ENCODE assay signal across 25 cellular contexts in the genomic region with DNA sequence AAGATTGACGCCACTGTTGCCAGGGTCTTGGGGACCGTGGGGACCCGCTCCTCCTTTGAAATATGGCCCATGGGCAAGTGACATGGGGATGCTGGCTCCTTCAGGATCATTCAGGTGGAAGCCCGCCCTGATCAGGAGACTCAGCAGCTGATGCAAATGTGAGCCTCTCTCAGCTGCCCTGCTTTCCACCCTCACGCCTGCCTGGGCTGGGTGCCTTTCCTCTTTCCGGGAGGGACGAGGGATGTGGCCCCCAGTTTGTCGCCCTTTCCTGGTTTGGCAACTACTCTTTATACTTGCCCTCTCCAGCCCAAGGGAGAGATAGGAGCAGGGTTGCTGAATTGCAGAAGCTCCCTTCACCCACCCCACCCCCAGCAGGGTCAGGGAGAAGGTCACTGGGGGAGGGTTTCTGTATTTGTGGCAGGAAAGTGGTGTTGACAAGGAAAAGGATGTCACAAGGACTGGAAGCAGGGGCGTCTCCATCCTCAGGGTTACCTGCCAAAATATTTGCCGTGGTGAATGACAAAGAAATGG. TPM values are rescaled to one million over a fixed set of nuclear protein-coding genes. Genes with fewer than 3 reads are reported as not detected.
DNase-seq lines count a peak whose midpoint lies in the region; ATAC-seq and TF ChIP-seq lines count a peak whose summit lies in the region.
"Had no signal": no experiment of that assay in that cellular context is flagged by ENCODE, and none has a peak within 500 bp of the region (broad histone marks: within the 10 kb centered on the region; RNA-seq: fewer than 3 reads in every experiment).

No MANE protein-coding gene starts in this region.

- H3K4me1 ChIP-seq in PC-3 (ENCODE audit: insufficient read depth, low read length), result peaks cover 21% of the 10 kb centered on the region
- no peaks in the 10 kb centered on the region for H3K4me1 ChIP-seq in naive thymus-derived CD4-positive, alpha-beta T cell (ENCODE audit: control insufficient read depth in 2 of 2, insufficient read depth in 2 of 2, low read length in 2 of 2)

- H2AFZ ChIP-seq in PC-3 (ENCODE audit: low read length), result no peak overlapping the region

- no peaks in the 10 kb centered on the region for H3K9me3 Mint-ChIP-seq in chondrocyte (ENCODE audit: low read depth)
- no peaks in the 10 kb centered on the region for H3K9me3 Mint-ChIP-seq in naive thymus-derived CD4-positive, alpha-beta T cell
- H3K9me3 Mint-ChIP-seq: activated naive CD4-positive, alpha-beta T cell treated with anti-CD3 and anti-CD28 coated beads, Interleukin-2, amount 50 U/mL, for 24 hours; stimulated activated effector memory CD8-positive, alpha-beta T cell treated with anti-CD3 and anti-CD28 coated beads, Interleukin-12 subunit alpha, Interleukin-12 subunit beta, amount 100 ng/mL, for 72 hours had no signal

- no peaks in the 10 kb centered on the region for H3K36me3 Mint-ChIP-seq in chondrocyte (ENCODE audit: low read depth)
- H3K36me3 Mint-ChIP-seq in naive thymus-derived CD4-positive, alpha-beta T cell, result no peaks in the 10 kb centered on the region
- H3K36me3 Mint-ChIP-seq: activated naive CD4-positive, alpha-beta T cell treated with anti-CD3 and anti-CD28 coated beads, Interleukin-2, amount 50 U/mL, for 24 hours; stimulated activated effector memory CD8-positive, alpha-beta T cell treated with anti-CD3 and anti-CD28 coated beads, Interleukin-12 subunit alpha, Interleukin-12 subunit beta, amount 100 ng/mL, for 72 hours had no signal

- intact Hi-C loops in PC-3 (cut with micrococcal nuclease), result loop anchor here (5.0 to 10.0 kb wide), 2 partner anchors 48 to 226 kb away; a partner anchor contains a TSS
- intact Hi-C loops in naive thymus-derived CD4-positive, alpha-beta T cell (cut with micrococcal nuclease), result loop anchor here in 1 of 2 donors (5.0 to 10.0 kb wide), 2 partner anchors 226 to 443 kb away; no protein-coding TSS in a partner anchor

- H4K20me1 ChIP-seq in PC-3 (ENCODE audit: low read length), result no peaks in the 10 kb centered on the region

- no peaks in the 10 kb centered on the region for H3K9me3 ChIP-seq in PC-3 (ENCODE audit: low read length)
- H3K9me3 ChIP-seq in naive thymus-derived CD4-positive, alpha-beta T cell (ENCODE audit: control insufficient read depth in 2 of 3, low read length in 3 of 3), result no peaks in the 10 kb centered on the region
- H3K9me3 ChIP-seq: mucosa of descending colon, SK-N-SH, suprapubic skin had no signal

- ATAC-seq in PC-3, result peak; percentile 21
- no peak for ATAC-seq in HG03571 (IDR thresholded peaks at IDR 0.05; ENCODE audit: unreplicated experiment)
- no peak for ATAC-seq in naive thymus-derived CD4-positive, alpha-beta T cell
- no peak for ATAC-seq in HG03460 (IDR thresholded peaks at IDR 0.05; ENCODE audit: unreplicated experiment)
- ATAC-seq: stimulated activated effector memory CD8-positive, alpha-beta T cell treated with anti-CD3 and anti-CD28 coated beads, Interleukin-12 subunit alpha, Interleukin-12 subunit beta, amount 100 ng/mL, for 72 hours had no signal

- H3K27ac Mint-ChIP-seq in chondrocyte (ENCODE audit: unreplicated experiment), result no peak overlapping the region
- no peak overlapping the region for H3K27ac Mint-ChIP-seq in naive thymus-derived CD4-positive, alpha-beta T cell
- H3K27ac Mint-ChIP-seq: activated naive CD4-positive, alpha-beta T cell treated with anti-CD3 and anti-CD28 coated beads, Interleukin-2, amount 50 U/mL, for 24 hours; stimulated activated effector memory CD8-positive, alpha-beta T cell treated with anti-CD3 and anti-CD28 coated beads, Interleukin-12 subunit alpha, Interleukin-12 subunit beta, amount 100 ng/mL, for 72 hours had no signal

- DNase-seq in PC-3, result peak; percentile 75
- DNase-seq in chondrocyte (ENCODE audit: low spot score), result peak; percentile 68
- DNase-seq in iPS-NIHi11 (ENCODE audit: low spot score), result peak; percentile 22
- peak; percentile 68 for DNase-seq in retina
- no peak for DNase-seq in naive thymus-derived CD4-positive, alpha-beta T cell
- DNase-seq in SK-N-DZ (ENCODE audit: low spot score), result no peak
- DNase-seq: activated CD4-positive, CD25-positive, alpha-beta regulatory T cell treated with anti-CD3 and anti-CD28 coated beads, Interleukin-2, amount 50 U/mL, for 72 hours; cerebellar nuclear complex; DMS 273 treated with DMSO at 0.1 percent for 48 hours; effector memory CD4-positive, alpha-beta T cell; KG1; mucosa of descending colon; NCI-H226; occipital lobe; SK-N-SH; T-helper 9 cell had no signal

- H3F3A ChIP-seq in PC-3 (ENCODE audit: low read length, unreplicated experiment), result no peaks in the 10 kb centered on the region

- H3K36me3 ChIP-seq in PC-3 (ENCODE audit: low read depth, low read length), result no peaks in the 10 kb centered on the region
- no peaks in the 10 kb centered on the region for H3K36me3 ChIP-seq in naive thymus-derived CD4-positive, alpha-beta T cell (ENCODE audit: control insufficient read depth in 2 of 3, insufficient read depth in 3 of 3, low read length in 3 of 3)
- H3K36me3 ChIP-seq: suprapubic skin had no signal

- no peaks in the 10 kb centered on the region for H3K4me1 Mint-ChIP-seq in chondrocyte (ENCODE audit: low read depth)
- peaks cover 0 to 3% (median 0%) of the 10 kb centered on the region in 7 donors for H3K4me1 Mint-ChIP-seq in naive thymus-derived CD4-positive, alpha-beta T cell
- H3K4me1 Mint-ChIP-seq: activated naive CD4-positive, alpha-beta T cell treated with anti-CD3 and anti-CD28 coated beads, Interleukin-2, amount 50 U/mL, for 24 hours; stimulated activated effector memory CD8-positive, alpha-beta T cell treated with anti-CD3 and anti-CD28 coated beads, Interleukin-12 subunit alpha, Interleukin-12 subunit beta, amount 100 ng/mL, for 72 hours had no signal

- POLR2A ChIA-PET in PC-3 (lab: Charles Lee; ENCODE audit: unreplicated experiment), result no interaction called here
- POLR2A ChIA-PET in naive thymus-derived CD4-positive, alpha-beta T cell (lab: Charles Lee), result no interaction called here

- H3K27ac ChIP-seq in PC-3 (ENCODE audit: low read length), result peak overlapping the region; percentile 77
- no peak overlapping the region for H3K27ac ChIP-seq in naive thymus-derived CD4-positive, alpha-beta T cell (ENCODE audit: low read depth, low read length)
- H3K27ac ChIP-seq: C4-2B, suprapubic skin had no signal

- no peak overlapping the region for H3K4me3 ChIP-seq in PC-3 (ENCODE audit: low read length)
- H3K4me3 ChIP-seq in naive thymus-derived CD4-positive, alpha-beta T cell (ENCODE audit: low read length), result no peak overlapping the region
- H3K4me3 ChIP-seq: mucosa of descending colon, suprapubic skin had no signal

- TF ChIP-seq CTCF in PC-3 (conservative IDR thresholded peaks at IDR 0.05; ENCODE audit: low read depth, low read length) (no peak), chondrocyte (IDR thresholded peaks at IDR 0.05) (no peak)

- CTCF ChIA-PET in PC-3 (lab: Charles Lee), result interaction anchor here (0.5 to 4.8 kb wide), 5 partner anchors 19 to 132 kb away, joined by 4 to 59 read pairs (median 35); a partner anchor contains a TSS
- CTCF ChIA-PET in naive thymus-derived CD4-positive, alpha-beta T cell (lab: Charles Lee), result interaction anchor here (1.8 kb wide), 1 partner anchor 29 kb away, joined by 19 read pairs; no protein-coding TSS in a partner anchor

- no peaks in the 10 kb centered on the region for H3K27me3 ChIP-seq in PC-3 (ENCODE audit: low read length)
- no peaks in the 10 kb centered on the region for H3K27me3 ChIP-seq in naive thymus-derived CD4-positive, alpha-beta T cell (ENCODE audit: control insufficient read depth in 2 of 2, insufficient read depth in 2 of 2, low read length in 2 of 2)
- H3K27me3 ChIP-seq: suprapubic skin had no signal

- BruUV-seq in PC-3 (replicated peaks; lab: Mats Ljungman, UMichigan), result no TSS peak

- H3K4me2 ChIP-seq in PC-3 (ENCODE audit: low read length), result peak overlapping the region; percentile 63
- H3K4me2 ChIP-seq: SK-N-SH had no signal

- H3K79me2 ChIP-seq in PC-3 (ENCODE audit: low read length), result no peaks in the 10 kb centered on the region

- H3K9me2 ChIP-seq in PC-3 (replicated peaks; ENCODE audit: low read length), result no peaks in the 10 kb centered on the region
- H3K9me2 ChIP-seq: SK-N-SH had no signal

- no peaks in the 10 kb centered on the region for H3K27me3 Mint-ChIP-seq in chondrocyte (ENCODE audit: low read depth)
- H3K27me3 Mint-ChIP-seq in naive thymus-derived CD4-positive, alpha-beta T cell, result no peaks in the 10 kb centered on the region
- H3K27me3 Mint-ChIP-seq: activated naive CD4-positive, alpha-beta T cell treated with anti-CD3 and anti-CD28 coated beads, Interleukin-2, amount 50 U/mL, for 24 hours had no signal

- peak overlapping the region; percentile 46; the same call in 1 of the 2 replicates for H3K9ac ChIP-seq in PC-3 (ENCODE audit: low read length)
- H3K9ac ChIP-seq: SK-N-SH had no signal

- H3K4me3 Mint-ChIP-seq in chondrocyte (ENCODE audit: unreplicated experiment), result no peak overlapping the region
- no peak overlapping the region for H3K4me3 Mint-ChIP-seq in naive thymus-derived CD4-positive, alpha-beta T cell
- H3K4me3 Mint-ChIP-seq: activated naive CD4-positive, alpha-beta T cell treated with anti-CD3 and anti-CD28 coated beads, Interleukin-2, amount 50 U/mL, for 24 hours; stimulated activated effector memory CD8-positive, alpha-beta T cell treated with anti-CD3 and anti-CD28 coated beads, Interleukin-12 subunit alpha, Interleukin-12 subunit beta, amount 100 ng/mL, for 72 hours had no signal

RNA-seq across cellular contexts. Expression of a gene that starts 21.8 kb away (rescaled TPM):
- total RNA-seq in PC-3 (2014; rRNA removed), result 0.36 and 0.63 TPM in 2 replicates
- not detected in 3 replicates for total RNA-seq in chondrocyte
- total RNA-seq in naive thymus-derived CD4-positive, alpha-beta T cell, result 1 to 10 TPM in 1 of 5 experiments, under 1 TPM in 1, not detected in 3; 0.66 to 2.6 TPM
- polyA plus RNA-seq in naive thymus-derived CD4-positive, alpha-beta T cell, result not detected
- not detected in 2 replicates for polyA plus RNA-seq in SK-N-DZ (2014; cell fraction: cytosol; rRNA removed)
- 1.4 TPM in 1 of 2 replicates, not detected in the other for polyA plus RNA-seq in SK-N-DZ (2014; cell fraction: nucleus; rRNA removed)
- total RNA-seq: activated CD8-positive, alpha-beta memory T cell treated with anti-CD3 and anti-CD28 coated beads for 36 hours; G401 had no signal
- polyA plus RNA-seq: AG04450, SK-N-SH had no signal

RNA-seq across cellular contexts. Expression of a gene that starts 48.6 kb away (rescaled TPM):
- total RNA-seq in PC-3 (2014; rRNA removed) (11.6 and 13.4 TPM in 2 replicates), chondrocyte (5.1 to 9.4 TPM (median 7.4 TPM) in 3 replicates)
- 1 to 10 TPM; 3.1 to 7.3 (median 6.6) TPM for total RNA-seq in naive thymus-derived CD4-positive, alpha-beta T cell
- 1 to 10 TPM; 2.5 to 6.4 TPM for polyA plus RNA-seq in naive thymus-derived CD4-positive, alpha-beta T cell
- polyA plus RNA-seq in SK-N-DZ (2014; cell fraction: cytosol; rRNA removed), result 10.0 and 15.6 TPM in 2 replicates
- 6.2 and 8.6 TPM in 2 replicates for polyA plus RNA-seq in SK-N-DZ (2014; cell fraction: nucleus; rRNA removed)

Comparison
In these comparisons a context has a peak if more than half of its experiments do, and no peak if none do; other contexts are left out.
1. DNase-seq: peak in PC-3 (single experiment), chondrocyte (single experiment), iPS-NIHi11 (single experiment) and retina (single experiment); none in naive thymus-derived CD4-positive, alpha-beta T cell (0 of 9) and SK-N-DZ (single experiment).